ENCODE assay signal across 29 cellular contexts in the genomic region with DNA sequence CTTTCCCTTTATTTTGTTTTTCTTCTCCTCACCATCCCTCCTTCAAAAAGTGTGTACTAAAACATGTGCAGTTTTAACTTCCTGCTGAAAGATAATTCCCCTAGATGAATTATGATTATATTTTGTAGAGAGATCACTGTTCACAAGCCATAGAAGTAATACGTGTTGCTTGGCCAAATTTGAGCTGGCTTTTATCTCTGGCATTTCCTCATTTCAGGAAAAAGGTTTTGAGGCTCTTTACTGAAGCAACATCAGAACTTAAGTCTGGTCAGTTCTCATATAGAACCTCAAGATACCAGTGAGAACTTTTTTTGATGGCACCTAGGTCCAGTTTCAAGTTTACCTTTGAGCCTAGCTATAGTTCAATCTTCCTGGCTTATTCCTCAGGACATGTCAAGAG.
"Had no signal": no experiment of that assay in that cellular context is flagged by ENCODE, and none has a peak within 500 bp of the region (broad histone marks: within the 10 kb centered on the region; RNA-seq: fewer than 3 reads in every experiment).

No MANE protein-coding gene starts in this region.

- ATAC-seq: activated CD4-positive, CD25-positive, alpha-beta regulatory T cell treated with anti-CD3 and anti-CD28 coated beads, Interleukin-2, amount 50 U/mL, for 24 hours; gastroesophageal sphincter; left colon; naive thymus-derived CD4-positive, alpha-beta T cell; right cardiac atrium; stimulated activated naive CD8-positive, alpha-beta T cell treated with anti-CD3 and anti-CD28 coated beads, Interleukin-15, Interleukin-2, amounts not matched to agents 100 U/mL and 50 U/mL, for 24 hours; T-helper 17 cell had no signal

- H2AFZ ChIP-seq: neural progenitor cell had no signal

- FAIRE-seq: kidney had no signal

- H3K4me3 Mint-ChIP-seq: activated naive CD4-positive, alpha-beta T cell treated with anti-CD3 and anti-CD28 coated beads, Interleukin-2, amount 10 ng/mL, durations not matched to agents 7 days and 5 days; activated naive CD8-positive, alpha-beta T cell treated with anti-CD3 and anti-CD28 coated beads, Interleukin-2, amount 10 ng/mL, durations not matched to agents 7 days and 5 days; activated T-helper 1 cell treated with anti-CD3 and anti-CD28 coated beads, Interleukin-12 subunit alpha, Interleukin-12 subunit beta, Interleukin-2, Interleukin-4 antibody, amounts not matched to agents 30 ng/mL and 10 ng/mL and 1 ng/mL, durations not matched to agents 14 hours and 24 hours and 36 hours; brain; endodermal cell; mesothelial cell of epicardium; naive thymus-derived CD4-positive, alpha-beta T cell; neural progenitor cell; T-helper 17 cell had no signal

- H3K27ac Mint-ChIP-seq: activated naive CD4-positive, alpha-beta T cell treated with anti-CD3 and anti-CD28 coated beads, Interleukin-2, amount 10 ng/mL, durations not matched to agents 7 days and 5 days; activated naive CD8-positive, alpha-beta T cell treated with anti-CD3 and anti-CD28 coated beads, Interleukin-2, amount 10 ng/mL, durations not matched to agents 7 days and 5 days; activated T-helper 1 cell treated with anti-CD3 and anti-CD28 coated beads, Interleukin-12 subunit alpha, Interleukin-12 subunit beta, Interleukin-2, Interleukin-4 antibody, amounts not matched to agents 30 ng/mL and 10 ng/mL and 1 ng/mL, durations not matched to agents 14 hours and 24 hours and 36 hours; brain; endodermal cell; mesothelial cell of epicardium; naive thymus-derived CD4-positive, alpha-beta T cell; neural progenitor cell; T-helper 17 cell had no signal

- H3K27me3 ChIP-seq: ascending aorta, esophagus squamous epithelium, gastroesophageal sphincter, neural progenitor cell, testis had no signal

- DNase-seq: activated CD4-positive, alpha-beta T cell treated with anti-CD3 and anti-CD28 coated beads for 48 hours; activated CD4-positive, alpha-beta T cell treated with anti-CD3 and anti-CD28 coated beads, Interleukin-2, amount 50 U/mL, for 48 hours; activated CD8-positive, alpha-beta memory T cell treated with anti-CD3 and anti-CD28 coated beads for 24 hours; activated effector memory CD4-positive, alpha-beta T cell treated with anti-CD3 and anti-CD28 coated beads, Interleukin-2, amount 50 U/mL, for 16 hours; activated naive CD4-positive, alpha-beta T cell treated with anti-CD3 and anti-CD28 coated beads, Interleukin-2, amount 10 ng/mL, durations not matched to agents 7 days and 5 days; activated naive CD8-positive, alpha-beta T cell treated with anti-CD3 and anti-CD28 coated beads, Interleukin-2, amount 10 ng/mL, durations not matched to agents 7 days and 5 days; cortex of kidney; endodermal cell; esophagus squamous epithelium; hippocampal formation; kidney; left colon; naive thymus-derived CD4-positive, alpha-beta T cell; occipital lobe; right cardiac atrium; stimulated activated CD4-positive, alpha-beta T cell treated with anti-CD3 and anti-CD28 coated beads, Interleukin-2, amount 100 ng/mL, for 48 hours; stimulated activated naive CD8-positive, alpha-beta T cell treated with anti-CD3 and anti-CD28 coated beads, Interleukin-15, Interleukin-2, amounts not matched to agents 100 U/mL and 50 U/mL, for 24 hours; T-helper 17 cell; T1000; testis; trophoblast cell; WERI-Rb-1 had no signal

- H3K9ac ChIP-seq: neural progenitor cell had no signal

- H3K4me1 ChIP-seq: ascending aorta, esophagus squamous epithelium, gastroesophageal sphincter, neural progenitor cell, testis had no signal

- H3K36me3 Mint-ChIP-seq: activated naive CD4-positive, alpha-beta T cell treated with anti-CD3 and anti-CD28 coated beads, Interleukin-2, amount 10 ng/mL, durations not matched to agents 7 days and 5 days; activated naive CD8-positive, alpha-beta T cell treated with anti-CD3 and anti-CD28 coated beads, Interleukin-2, amount 10 ng/mL, durations not matched to agents 7 days and 5 days; brain; mesothelial cell of epicardium; naive thymus-derived CD4-positive, alpha-beta T cell; neural progenitor cell had no signal

- H3K4me1 Mint-ChIP-seq: activated naive CD4-positive, alpha-beta T cell treated with anti-CD3 and anti-CD28 coated beads, Interleukin-2, amount 10 ng/mL, durations not matched to agents 7 days and 5 days; activated naive CD8-positive, alpha-beta T cell treated with anti-CD3 and anti-CD28 coated beads, Interleukin-2, amount 10 ng/mL, durations not matched to agents 7 days and 5 days; naive thymus-derived CD4-positive, alpha-beta T cell; T-helper 17 cell had no signal

- H3K9me3 ChIP-seq: ascending aorta, esophagus squamous epithelium, gastroesophageal sphincter, testis had no signal

- H3K4me3 ChIP-seq: ascending aorta, esophagus squamous epithelium, gastroesophageal sphincter, neural progenitor cell, testis had no signal

- H3K4me2 ChIP-seq: neural progenitor cell had no signal

- H3K9me3 Mint-ChIP-seq: endodermal cell, mesothelial cell of epicardium, neural progenitor cell had no signal

- H3K27me3 Mint-ChIP-seq: activated naive CD4-positive, alpha-beta T cell treated with anti-CD3 and anti-CD28 coated beads, Interleukin-2, amount 10 ng/mL, durations not matched to agents 7 days and 5 days; activated naive CD8-positive, alpha-beta T cell treated with anti-CD3 and anti-CD28 coated beads, Interleukin-2, amount 10 ng/mL, durations not matched to agents 7 days and 5 days; brain; naive thymus-derived CD4-positive, alpha-beta T cell; T-helper 17 cell had no signal

- H3K36me3 ChIP-seq: ascending aorta, esophagus squamous epithelium, gastroesophageal sphincter, neural progenitor cell, WERI-Rb-1 had no signal

- H3K27ac ChIP-seq: ascending aorta, esophagus squamous epithelium, gastroesophageal sphincter, neural progenitor cell, testis, WERI-Rb-1 had no signal
